In the genomic region with DNA sequence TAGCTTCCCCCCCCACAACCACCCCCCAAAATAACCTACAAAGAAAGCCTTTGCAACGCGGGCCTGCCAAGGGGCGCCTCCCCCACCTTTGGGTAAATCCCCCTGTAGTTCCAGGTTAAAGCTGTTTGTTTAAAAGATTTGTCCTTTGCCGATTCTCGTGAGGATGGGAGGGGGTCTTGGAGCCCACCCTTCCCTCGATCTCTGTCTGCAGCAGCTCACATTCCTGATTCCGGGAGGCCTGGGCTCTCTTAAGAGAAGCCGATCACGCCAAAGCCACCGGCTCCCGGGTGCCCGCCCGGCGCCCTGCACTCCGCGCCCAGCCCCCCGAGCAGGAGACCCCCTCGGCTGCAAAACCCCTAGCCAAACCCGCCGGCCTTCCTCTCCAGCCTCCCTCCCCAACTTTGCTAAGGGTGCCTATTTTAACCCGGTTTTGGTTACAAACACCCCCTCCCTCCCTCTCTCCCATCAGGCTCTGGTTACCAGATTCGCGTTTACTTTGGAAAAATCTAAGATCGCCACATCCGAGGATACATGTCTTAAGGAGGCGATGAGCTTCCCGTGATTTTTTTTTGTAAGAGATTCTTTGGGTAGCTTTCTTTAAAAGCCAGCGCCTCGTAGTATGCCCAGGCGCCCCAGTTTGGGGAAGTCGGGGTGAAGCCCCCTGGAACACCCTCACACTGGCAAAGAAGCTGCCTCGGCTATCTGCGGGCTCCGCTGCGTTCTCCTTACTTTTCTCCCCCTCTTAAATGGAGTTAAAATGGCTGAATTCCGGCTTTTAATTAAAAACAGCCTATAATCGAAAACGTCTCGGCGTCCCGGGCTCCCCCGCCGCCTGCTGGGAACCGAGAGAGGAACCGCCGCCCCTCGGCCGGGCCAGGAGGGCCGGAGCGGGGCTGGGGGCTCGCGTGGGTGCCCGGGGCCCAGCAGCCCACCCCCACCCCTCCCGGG, we compare ENCODE assay signal across 8 cellular contexts. TPM values are rescaled to one million over a fixed set of nuclear protein-coding genes. Genes with fewer than 3 reads are reported as not detected.
DNase-seq lines count a peak whose midpoint lies in the region; ATAC-seq and TF ChIP-seq lines count a peak whose summit lies in the region.

No MANE protein-coding gene starts in this region.

- peak; percentile 83 for DNase-seq in DMS 273 (lab: John Stamatoyannopoulos, UW; ENCODE audit: unreplicated experiment)
- no peak for DNase-seq in DMS 273 treated with DMSO at 0.1 percent for 48 hours (lab: John Stamatoyannopoulos, UW)
- DNase-seq in NCI-H748 (lab: John Stamatoyannopoulos, UW; ENCODE audit: unreplicated experiment) = peak; percentile 46
- no peak for DNase-seq in breast epithelium (ENCODE audit: low spot score in 2 of 2)
- DNase-seq in kidney tubule cell (ENCODE audit: low spot score) = peak; percentile 44

- intact Hi-C loops in breast epithelium (cut with DNase I; ENCODE audit: low total_unique reads) = no loop called here

- H3K4me1 ChIP-seq in breast epithelium (peaks cover 0 to 13% of the 10 kb centered on the region in 2 donors), subcutaneous abdominal adipose tissue (ENCODE audit: control insufficient read depth in 5 of 5, insufficient read depth in 5 of 5, low read length in 5 of 5) (peaks cover 6 to 67% (median 41%) of the 10 kb centered on the region in 5 donors)

- peak in 1 of 3 donors; percentile 7 for TF ChIP-seq CTCF in breast epithelium (IDR thresholded peaks at IDR 0.05)

- H3K9ac ChIP-seq in subcutaneous abdominal adipose tissue (ENCODE audit: low read length in 5 of 5) = peak overlapping the region; percentile 79 to 88 (median 87)

- H3K36me3 ChIP-seq in breast epithelium (no peaks in the 10 kb centered on the region), subcutaneous abdominal adipose tissue (ENCODE audit: control insufficient read depth in 5 of 5, insufficient read depth in 5 of 5, low read length in 5 of 5) (no peaks in the 10 kb centered on the region)

- peak overlapping the region; percentile 99 for H3K27ac ChIP-seq in breast epithelium
- H3K27ac ChIP-seq in subcutaneous abdominal adipose tissue (ENCODE audit: low read depth, low read length) = peak overlapping the region; percentile 93

- no peak for TF ChIP-seq POLR2A in breast epithelium (IDR thresholded peaks at IDR 0.05)

- H3K27me3 ChIP-seq in breast epithelium (no peaks in the 10 kb centered on the region), subcutaneous abdominal adipose tissue (ENCODE audit: control insufficient read depth in 5 of 5, insufficient read depth in 4 of 5, low read length in 5 of 5) (no peaks in the 10 kb centered on the region)

- H3K9me3 ChIP-seq in breast epithelium (no peaks in the 10 kb centered on the region), subcutaneous abdominal adipose tissue (ENCODE audit: control insufficient read depth in 5 of 5, low read length in 5 of 5) (no peaks in the 10 kb centered on the region)

- H3K4me3 ChIP-seq in breast epithelium (peak overlapping the region; percentile 93 to 98 (median 95)), subcutaneous abdominal adipose tissue (ENCODE audit: low read depth in 1 of 5, low read length in 5 of 5) (peak overlapping the region; percentile 84 to 93 (median 89))

- ATAC-seq in GM18909 (IDR thresholded peaks at IDR 0.05; ENCODE audit: poor library complexity, unreplicated experiment) (no peak), GM21360 (IDR thresholded peaks at IDR 0.05; ENCODE audit: unreplicated experiment) (no peak)

RNA-seq across cellular contexts. Expression of gene TNRC18, which starts 1.0 kb away (rescaled TPM):
- 10 to 100 TPM; 32.2 to 72.4 (median 36.9) TPM for total RNA-seq in breast epithelium

Comparison
In these comparisons a context has a peak if more than half of its experiments do, and no peak if none do; other contexts are left out.
1. DNase-seq: peak in DMS 273 (single experiment), NCI-H748 (single experiment) and kidney tubule cell (single experiment); none in DMS 273 treated with DMSO at 0.1 percent for 48 hours (single experiment) and breast epithelium (0 of 2).